8 cellular contexts compared by ENCODE assay signal in genomic region chr10:72276013-72276387, GRCh38. TPM values are rescaled to one million over a fixed set of nuclear protein-coding genes. Genes with fewer than 3 reads are reported as not detected.
DNase-seq lines count a peak whose midpoint lies in the region; ATAC-seq and TF ChIP-seq lines count a peak whose summit lies in the region.

No MANE protein-coding gene starts in this region.

- H4K20me1 ChIP-seq in neural cell (ENCODE audit: insufficient read depth) = no peaks in the 10 kb centered on the region

- no peak for TF ChIP-seq RAD21 in neural cell (conservative IDR thresholded peaks at IDR 0.05)

- DNase-seq in NCI-H345 (lab: John Stamatoyannopoulos, UW) (peak; percentile 40), NCI-H345 treated with DMSO at 0.1 percent for 48 hours (lab: John Stamatoyannopoulos, UW; ENCODE audit: unreplicated experiment) (no peak), RWPE1 (ENCODE audit: low spot score) (peak; percentile 78), NCI-H1092 (lab: John Stamatoyannopoulos, UW) (no peak), SK-N-DZ (ENCODE audit: low spot score) (no peak)

- H3K79me2 ChIP-seq in neural cell (replicated peaks; ENCODE audit: insufficient read depth, low read length) = peaks cover 20% of the 10 kb centered on the region

- H3K9me2 ChIP-seq in neural cell (ENCODE audit: insufficient read depth, low read length) = no peaks in the 10 kb centered on the region

- CTCF ChIA-PET in RWPE1 (lab: Yijun Ruan, JAX) = interaction anchor here (1.3 to 3.8 kb wide), 7 partner anchors 16 to 62 kb away, joined by 3 to 29 read pairs (median 9); no protein-coding TSS in a partner anchor

- H3K4me2 ChIP-seq in neural cell (ENCODE audit: low read length) = no peak overlapping the region

- POLR2A ChIA-PET in RWPE1 (lab: Yijun Ruan, JAX; ENCODE audit: low non-redundant PET) = interaction anchor here (1.0 to 6.9 kb wide), 8 partner anchors 12 to 60 kb away, joined by 3 to 86 read pairs (median 8); no protein-coding TSS in a partner anchor

- peak overlapping the region; percentile 100 for H3K27ac ChIP-seq in RWPE1
- H3K27ac ChIP-seq in duodenal mucosa (ENCODE audit: low read depth, low read length) = peak overlapping the region; percentile 33
- H3K27ac ChIP-seq in neural cell (ENCODE audit: low read length) = no peak overlapping the region

- no peak for TF ChIP-seq CTCF in RWPE1 (conservative IDR thresholded peaks at IDR 0.05; ENCODE audit: low read depth)
- no peak for TF ChIP-seq CTCF in neural cell (IDR thresholded peaks at IDR 0.05; ENCODE audit: poor library complexity, severe bottlenecking)

- H3K9me3 ChIP-seq in duodenal mucosa (ENCODE audit: control insufficient read depth in 1 of 2, low read length in 2 of 2) (no peaks in the 10 kb centered on the region), neural cell (ENCODE audit: low read length) (no peaks in the 10 kb centered on the region)

- H3K9ac ChIP-seq in duodenal mucosa (ENCODE audit: low read depth in 1 of 2, low read length in 2 of 2) (peak overlapping the region; percentile 8 to 99), neural cell (ENCODE audit: low read length) (no peak overlapping the region)

- peaks cover 46% of the 10 kb centered on the region in 2 donors for H3K4me1 ChIP-seq in duodenal mucosa (ENCODE audit: control insufficient read depth in 1 of 2, insufficient read depth in 2 of 2, low read length in 2 of 2)

- no peak overlapping the region for H2AFZ ChIP-seq in neural cell (ENCODE audit: low read depth, low read length)

- H3K4me3 ChIP-seq in duodenal mucosa (ENCODE audit: low read depth in 1 of 2, low read length in 2 of 2) (peak overlapping the region; percentile 96 to 98), neural cell (ENCODE audit: low read length) (peak overlapping the region; percentile 99)

- H3K27me3 ChIP-seq in duodenal mucosa (ENCODE audit: control insufficient read depth in 1 of 2, insufficient read depth in 2 of 2, low read length in 2 of 2) (no peaks in the 10 kb centered on the region), neural cell (ENCODE audit: insufficient read depth, low read depth, low read length) (no peaks in the 10 kb centered on the region)

- peaks cover 8% of the 10 kb centered on the region for H3F3A ChIP-seq in neural cell (ENCODE audit: insufficient read depth, low read length, poor library complexity, severe bottlenecking)

- H3K36me3 ChIP-seq in duodenal mucosa (ENCODE audit: control insufficient read depth in 1 of 2, insufficient read depth in 2 of 2, low read length in 2 of 2) = peaks cover 11% of the 10 kb centered on the region in 2 donors
- no peaks in the 10 kb centered on the region for H3K36me3 ChIP-seq in neural cell (ENCODE audit: insufficient read depth, low read length)

- TF ChIP-seq EP300 in neural cell (conservative IDR thresholded peaks at IDR 0.05; ENCODE audit: poor library complexity, severe bottlenecking) = no peak

- no peak for ATAC-seq in GM21576 (IDR thresholded peaks at IDR 0.05; ENCODE audit: unreplicated experiment)

TF ChIP-seq in neural cell, 6 proteins besides CTCF, POLR2A, EP300 and RAD21:
- TF ChIP-seq REST (IDR thresholded peaks at IDR 0.05; ENCODE audit: borderline replicate concordance) = no peak
- no peak for TF ChIP-seq MXI1 (conservative IDR thresholded peaks at IDR 0.05; ENCODE audit: poor library complexity, severe bottlenecking)
- no peak for TF ChIP-seq TAF1 (IDR thresholded peaks at IDR 0.05; ENCODE audit: low read depth)
- no peak for TF ChIP-seq POLR2AphosphoS5 (IDR thresholded peaks at IDR 0.05)
- TF ChIP-seq SMC3 (conservative IDR thresholded peaks at IDR 0.05; ENCODE audit: poor library complexity) = no peak
- no peak for TF ChIP-seq EZH2 (IDR thresholded peaks at IDR 0.05; ENCODE audit: borderline replicate concordance, insufficient read depth, low read length, poor library complexity, severe bottlenecking)

RNA-seq across cellular contexts. Expression of gene DDIT4, which starts 2.3 kb away (rescaled TPM):
- 29.7 and 29.9 TPM in 2 replicates for polyA plus RNA-seq in neural cell
- polyA minus RNA-seq in neural cell = 39.1 and 52.6 TPM in 2 replicates
- polyA plus RNA-seq in SK-N-DZ (2014; cell fraction: cytosol; rRNA removed) = 50.3 and 61.1 TPM in 2 replicates
- 30.1 and 38.3 TPM in 2 replicates for polyA plus RNA-seq in SK-N-DZ (2014; cell fraction: nucleus; rRNA removed)

RNA-seq across cellular contexts. Expression of gene ASCC1, which starts 59.9 kb away (rescaled TPM):
- polyA plus RNA-seq in neural cell = 39.6 and 41.1 TPM in 2 replicates
- 49.2 and 52.3 TPM in 2 replicates for polyA minus RNA-seq in neural cell
- polyA plus RNA-seq in SK-N-DZ (2014; cell fraction: cytosol; rRNA removed) = 39.5 and 50.1 TPM in 2 replicates
- polyA plus RNA-seq in SK-N-DZ (2014; cell fraction: nucleus; rRNA removed) = 23.2 and 23.7 TPM in 2 replicates

Comparison
In these comparisons a context has a peak if more than half of its experiments do, and no peak if none do; other contexts are left out.
1. DNase-seq: peak in NCI-H345 (single experiment) and RWPE1 (single experiment); none in NCI-H345 treated with DMSO at 0.1 percent for 48 hours (single experiment), NCI-H1092 (single experiment) and SK-N-DZ (single experiment).